In genomic region chr3:53823956-53824320, GRCh38 we compare ENCODE assay signal across 1 cellular context.
TF ChIP-seq lines count a peak whose summit lies in the region.

No MANE protein-coding gene starts in this region.

TF ChIP-seq in HepG2, 621 proteins besides CTCF, POLR2A, EP300 and RAD21:
- TF ChIP-seq RARA (CRISPR knock-in tag; IDR thresholded peaks at IDR 0.05) (no peak), PRMT3 (CRISPR knock-in tag; IDR thresholded peaks at IDR 0.05; ENCODE audit: borderline replicate concordance, low read depth) (no peak), ZFP91 (CRISPR knock-in tag; IDR thresholded peaks at IDR 0.05; ENCODE audit: borderline replicate concordance) (no peak), ZNF281 (CRISPR knock-in tag; IDR thresholded peaks at IDR 0.05; ENCODE audit: borderline replicate concordance) (peak; percentile 38; the same call in 1 of the 2 replicates)
